1 cellular context compared by ENCODE assay signal in genomic region chr1:11800756-11801433, GRCh38.
TF ChIP-seq lines count a peak whose summit lies in the region.

No MANE protein-coding gene starts in this region.

TF ChIP-seq in K562, 482 proteins besides CTCF, POLR2A, EP300 and RAD21 (continued from another document and continues in another):
- TF ChIP-seq REST (CRISPR knock-in tag; IDR thresholded peaks at IDR 0.05; ENCODE audit: low read depth) (no peak), FOXO4 (CRISPR knock-in tag; IDR thresholded peaks at IDR 0.05) (no peak), HDAC1 (IDR thresholded peaks at IDR 0.05) (0 out of 4 replicates have a peak, but pooled peaks of 1 of the 2 experiments have one; percentile 35), LARP7 (IDR thresholded peaks at IDR 0.05) (no peak), ZNF324 (CRISPR knock-in tag; IDR thresholded peaks at IDR 0.05) (0 out of 2 replicates have a peak, but pooled peaks have one; percentile 6), HNRNPLL (IDR thresholded peaks at IDR 0.05; ENCODE audit: low read depth, low read length, poor library complexity, severe bottlenecking) (no peak), ZNF347 (CRISPR knock-in tag; IDR thresholded peaks at IDR 0.05; ENCODE audit: low read depth) (peak; percentile 55; the same call in 1 of the 2 replicates), PCBP1 (IDR thresholded peaks at IDR 0.05; ENCODE audit: low read depth, low read length, poor library complexity, severe bottlenecking) (no peak), CCNT2 (IDR thresholded peaks at IDR 0.05; ENCODE audit: borderline replicate concordance, extremely low read depth, insufficient read length, low read depth, low read length) (no peak), ETS2 (tag; IDR thresholded peaks at IDR 0.05; ENCODE audit: borderline replicate concordance, poor library complexity, severe bottlenecking) (no peak), SMARCC2 (IDR thresholded peaks at IDR 0.05; ENCODE audit: low read depth) (no peak), THRB (CRISPR knock-in tag; conservative IDR thresholded peaks at IDR 0.05) (no peak), ZNF830 (CRISPR knock-in tag; IDR thresholded peaks at IDR 0.05) (no peak), POLR2G (IDR thresholded peaks at IDR 0.05; ENCODE audit: low read depth, low read length) (peak; percentile 69), MLX (CRISPR knock-in tag; conservative IDR thresholded peaks at IDR 0.05) (no peak), ARID2 (IDR thresholded peaks at IDR 0.05) (no peak), ARID3A (IDR thresholded peaks at IDR 0.05; ENCODE audit: borderline replicate concordance, low read depth, low read length) (no peak), POLR3A (IDR thresholded peaks at IDR 0.05; ENCODE audit: borderline replicate concordance, extremely low read depth, insufficient read depth, insufficient read length) (no peak), SREBF2 (CRISPR knock-in tag; IDR thresholded peaks at IDR 0.05) (no peak), PTTG1 (tag; IDR thresholded peaks at IDR 0.05; ENCODE audit: low read depth) (no peak), TSHZ1 (CRISPR knock-in tag; IDR thresholded peaks at IDR 0.05) (0 out of 2 replicates have a peak, but pooled peaks have one; percentile 8), ZSCAN29 (IDR thresholded peaks at IDR 0.05) (no peak), ZNF583 (CRISPR knock-in tag; IDR thresholded peaks at IDR 0.05) (0 out of 2 replicates have a peak, but pooled peaks have one; percentile 22), DPF2 (IDR thresholded peaks at IDR 0.05) (peak; percentile 60), GTF3C2 (IDR thresholded peaks at IDR 0.05; ENCODE audit: borderline replicate concordance, extremely low read depth, insufficient read length) (no peak), ETS1 (conservative IDR thresholded peaks at IDR 0.05; ENCODE audit: control insufficient read depth, low read depth, low read length) (peak; percentile 28; the same call in 1 of the 2 replicates), ZNF311 (CRISPR knock-in tag; IDR thresholded peaks at IDR 0.05) (no peak), NEUROD1 (IDR thresholded peaks at IDR 0.05; ENCODE audit: borderline replicate concordance, low read depth, low read length, partially characterized antibody) (no peak), OTX1 (CRISPR knock-in tag; IDR thresholded peaks at IDR 0.05) (no peak), STAG1 (CRISPR knock-in tag; IDR thresholded peaks at IDR 0.05; ENCODE audit: borderline replicate concordance) (no peak), TFE3 (CRISPR knock-in tag; IDR thresholded peaks at IDR 0.05) (no peak), TRIM25 (IDR thresholded peaks at IDR 0.05; ENCODE audit: borderline replicate concordance) (no peak), DACH1 (IDR thresholded peaks at IDR 0.05; ENCODE audit: partially characterized antibody) (no peak), FOS (IDR thresholded peaks at IDR 0.05; ENCODE audit: extremely low read depth, insufficient read length) (peak; percentile 15)
